17 cellular contexts compared by ENCODE assay signal in the genomic region with DNA sequence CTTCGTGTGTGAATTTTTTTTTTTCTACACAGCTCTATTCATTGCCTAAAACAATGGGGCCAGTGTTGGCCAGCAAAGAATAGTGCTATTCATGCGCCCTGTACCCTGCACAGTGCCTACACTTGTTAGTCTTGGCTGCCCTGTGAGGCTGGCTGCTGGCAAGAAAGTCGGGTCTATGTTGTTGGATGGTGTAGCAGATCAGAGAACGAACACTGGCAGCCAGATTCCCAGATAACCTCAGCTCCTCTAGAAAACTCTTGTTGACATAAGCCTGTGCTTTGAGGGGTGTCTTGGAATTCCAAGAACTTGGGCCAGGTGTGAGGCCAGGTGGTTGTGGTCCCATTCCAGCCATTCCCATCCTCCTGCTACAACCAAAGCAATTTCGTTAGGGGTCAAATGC.
A peak's percentile ranks its signal among the peaks of the same experiment; 100 is the strongest.
DNase-seq lines count a peak whose midpoint lies in the region.
"Had no signal": no experiment of that assay in that cellular context is flagged by ENCODE, and none has a peak within 500 bp of the region (broad histone marks: within the 10 kb centered on the region; RNA-seq: fewer than 3 reads in every experiment).

No MANE protein-coding gene starts in this region.

- no peak overlapping the region for H3K9ac ChIP-seq in mesendoderm (ENCODE audit: low read length)

- no peaks in the 10 kb centered on the region for H3K4me1 ChIP-seq in mesendoderm (ENCODE audit: control insufficient read depth, low read depth, low read length)

- H3K4ac ChIP-seq in mesendoderm (ENCODE audit: low read depth, low read length): no peak overlapping the region

- no peak overlapping the region for H3K56ac ChIP-seq in mesendoderm (ENCODE audit: low read length)

- WGBS in mesendoderm (ENCODE audit: extremely low coverage, insufficient coverage, low lambda C conversion rate): no CpG with 5 or more reads among the region's 5 CpGs

- H3K79me1 ChIP-seq in mesendoderm (ENCODE audit: low read length): no peaks in the 10 kb centered on the region

- H3K27me3 ChIP-seq in mesendoderm (ENCODE audit: insufficient read depth, low read length, poor library complexity): no peaks in the 10 kb centered on the region
- H3K27me3 ChIP-seq: BE2C had no signal

- peak; percentile 89 for DNase-seq in SK-MEL-5 (ENCODE audit: low read depth, low spot score)
- peak; percentile 46 for DNase-seq in ecto neural progenitor cell (ENCODE audit: low spot score)
- peak; percentile 32 for DNase-seq in mesendoderm
- peak; percentile 98 for DNase-seq in superior temporal gyrus (ENCODE audit: extremely low spot score)
- no peak for DNase-seq in UCSD-AML1 (lab: John Stamatoyannopoulos, UW; ENCODE audit: unreplicated experiment)
- no peak for DNase-seq in NCI-H2107 treated with DMSO at 0.1 percent for 48 hours (lab: John Stamatoyannopoulos, UW; ENCODE audit: unreplicated experiment)
- DNase-seq in stimulated activated CD4-positive, alpha-beta T cell treated with anti-CD3 and anti-CD28 coated beads, Interleukin-4, amount 100 ng/mL, for 24 hours: no peak
- DNase-seq in COR-L47 (lab: John Stamatoyannopoulos, UW): no peak
- DNase-seq: activated naive CD8-positive, alpha-beta T cell treated with anti-CD3 and anti-CD28 coated beads, Interleukin-2, amount 50 U/mL, for 24 hours; BE2C; DMS53; NCI-H2227 treated with DMSO at 0.1 percent for 48 hours; NK-92 treated with Interleukin-12 subunit alpha and Interleukin-12 subunit beta, amount 100 ng/mL, for 24 hours; stimulated activated naive B cell treated with anti-CD40 and anti-IgM and Interleukin-4, amounts not matched to agents 10 μg/mL and 1 μg/mL and 100 μg/mL, for 72 hours; T-helper 2 cell had no signal

- no peak overlapping the region for H4K5ac ChIP-seq in mesendoderm (ENCODE audit: low read length)

- H3K18ac ChIP-seq in mesendoderm (ENCODE audit: low read length): no peak overlapping the region

- no peak overlapping the region for H2BK5ac ChIP-seq in mesendoderm (ENCODE audit: low read length)

- no peak overlapping the region for H3K4me3 ChIP-seq in mesendoderm (ENCODE audit: low read length)
- H3K4me3 ChIP-seq: coronary artery, K562 had no signal

- no peak overlapping the region for H3K23ac ChIP-seq in mesendoderm (ENCODE audit: low read length)

- H2BK15ac ChIP-seq in mesendoderm (replicated peaks; ENCODE audit: low read depth): no peak overlapping the region

- no peaks in the 10 kb centered on the region for H3K79me2 ChIP-seq in mesendoderm (ENCODE audit: control insufficient read depth, insufficient read depth, low read length)

- H2AK5ac ChIP-seq in mesendoderm (ENCODE audit: low read length): no peak overlapping the region

- no peak overlapping the region for H3K27ac ChIP-seq in mesendoderm (ENCODE audit: low read depth, low read length)
- H3K27ac ChIP-seq: coronary artery had no signal

- H3K4me2 ChIP-seq in mesendoderm (ENCODE audit: low read length): no peak overlapping the region

- no peak overlapping the region for H2BK120ac ChIP-seq in mesendoderm (ENCODE audit: low read depth, low read length)

- in situ Hi-C loops in SK-MEL-5 (cut with HindIII; ENCODE audit: low pct_unique_long_range_greater_than_20kb, low sequenced_read_pairs): no loop called here

- no peak overlapping the region for H4K8ac ChIP-seq in mesendoderm (ENCODE audit: low read depth, low read length)

- H3K36me3 ChIP-seq in mesendoderm (ENCODE audit: control insufficient read depth, insufficient read depth, low read length): no peaks in the 10 kb centered on the region
- H3K36me3 ChIP-seq: BE2C had no signal

Comparison
In these comparisons a context has a peak if more than half of its experiments do, and no peak if none do; other contexts are left out.
1. DNase-seq: peak in SK-MEL-5 (single experiment), ecto neural progenitor cell (single experiment), mesendoderm (single experiment) and superior temporal gyrus (single experiment); none in UCSD-AML1 (single experiment), NCI-H2107 treated with DMSO at 0.1 percent for 48 hours (single experiment), stimulated activated CD4-positive, alpha-beta T cell treated with anti-CD3 and anti-CD28 coated beads, Interleukin-4, amount 100 ng/mL, for 24 hours (single experiment) and COR-L47 (single experiment).